ENCODE assay signal across 11 cellular contexts in genomic region chr19:41456342-41456918, GRCh38. TPM values are rescaled to one million over a fixed set of nuclear protein-coding genes. Genes with fewer than 3 reads are reported as not detected.
DNase-seq lines count a peak whose midpoint lies in the region; ATAC-seq and TF ChIP-seq lines count a peak whose summit lies in the region.
"Had no signal": no experiment of that assay in that cellular context is flagged by ENCODE, and none has a peak within 500 bp of the region (broad histone marks: within the 10 kb centered on the region; RNA-seq: fewer than 3 reads in every experiment).

No MANE protein-coding gene starts in this region.

- no peak overlapping the region for H3K4me3 ChIP-seq in astrocyte of the spinal cord (ENCODE audit: low read depth, low read length)
- no peak overlapping the region for H3K4me3 ChIP-seq in thyroid gland (replicated peaks in 1 of 3)

- no peak for DNase-seq in activated naive CD4-positive, alpha-beta T cell treated with anti-CD3 and anti-CD28 coated beads, Interleukin-2, amount 10 ng/mL, durations not matched to agents 7 days and 5 days
- DNase-seq in activated naive CD4-positive, alpha-beta T cell treated with Interleukin-2 at 50 U/mL for 16 hours, result no peak
- DNase-seq in astrocyte of the spinal cord (ENCODE audit: low read depth, low spot score), result peak; percentile 10
- peak; percentile 55 for DNase-seq in iris pigment epithelial cell (ENCODE audit: low read depth)
- DNase-seq in thyroid gland, result no peak
- no peak for DNase-seq in Kasumi-1 (lab: John Stamatoyannopoulos, UW)
- no peak for DNase-seq in GM19240 (ENCODE audit: insufficient read length, low spot score)
- DNase-seq: mesendoderm, NCI-H187 had no signal

- no peaks in the 10 kb centered on the region for H3K27me3 ChIP-seq in thyroid gland

- no peak overlapping the region for H3K4me3 Mint-ChIP-seq in activated naive CD4-positive, alpha-beta T cell treated with anti-CD3 and anti-CD28 coated beads, Interleukin-2, amount 10 ng/mL, durations not matched to agents 7 days and 5 days

- no peaks in the 10 kb centered on the region for H3K9me3 ChIP-seq in thyroid gland

- H3K27ac Mint-ChIP-seq in activated naive CD4-positive, alpha-beta T cell treated with anti-CD3 and anti-CD28 coated beads, Interleukin-2, amount 10 ng/mL, durations not matched to agents 7 days and 5 days, result peak overlapping the region; percentile 49

- peaks cover 6% of the 10 kb centered on the region for H3K27me3 Mint-ChIP-seq in activated naive CD4-positive, alpha-beta T cell treated with anti-CD3 and anti-CD28 coated beads, Interleukin-2, amount 10 ng/mL, durations not matched to agents 7 days and 5 days

- peak overlapping the region in 2 of 3 donors; percentile 24 to 51 for H3K27ac ChIP-seq in thyroid gland

- TF ChIP-seq CTCF in astrocyte of the spinal cord (IDR thresholded peaks at IDR 0.05; ENCODE audit: low read depth, low read length), result no peak
- TF ChIP-seq CTCF in thyroid gland (IDR thresholded peaks at IDR 0.05), result no peak

- no peaks in the 10 kb centered on the region for H3K36me3 Mint-ChIP-seq in activated naive CD4-positive, alpha-beta T cell treated with anti-CD3 and anti-CD28 coated beads, Interleukin-2, amount 10 ng/mL, durations not matched to agents 7 days and 5 days

- ATAC-seq in HG03175 (IDR thresholded peaks at IDR 0.05; ENCODE audit: unreplicated experiment), result no peak

- peaks cover 41% of the 10 kb centered on the region for H3K4me1 Mint-ChIP-seq in activated naive CD4-positive, alpha-beta T cell treated with anti-CD3 and anti-CD28 coated beads, Interleukin-2, amount 10 ng/mL, durations not matched to agents 7 days and 5 days

- in situ Hi-C loops in astrocyte of the spinal cord (cut with HindIII; ENCODE audit: low sequenced_read_pairs), result no loop called here

- WGBS in thyroid gland, 2 donors, result 37 to 43% methylated on average over 7 of the region's 7 CpGs

- no peak for TF ChIP-seq POLR2A in thyroid gland (IDR thresholded peaks at IDR 0.05)

- no peaks in the 10 kb centered on the region for H3K9me3 Mint-ChIP-seq in activated naive CD4-positive, alpha-beta T cell treated with anti-CD3 and anti-CD28 coated beads, Interleukin-2, amount 10 ng/mL, durations not matched to agents 7 days and 5 days

- peaks cover 0 to 6% of the 10 kb centered on the region in 2 donors for H3K4me1 ChIP-seq in thyroid gland

- CTCF ChIA-PET in activated naive CD4-positive, alpha-beta T cell treated with anti-CD3 and anti-CD28 coated beads, Interleukin-2, amount 10 ng/mL, durations not matched to agents 7 days and 5 days (lab: Charles Lee), result interaction anchor here (0.6 to 3.0 kb wide), 6 partner anchors 9 to 252 kb away, joined by 3 to 15 read pairs (median 6); no protein-coding TSS in a partner anchor

- no peaks in the 10 kb centered on the region for H3K36me3 ChIP-seq in thyroid gland

- intact Hi-C loops in thyroid gland (cut with DNase I), result loop anchor here (10.0 kb wide), 1 partner anchor 118 kb away; the partner anchor contains the start of gene CEACAM21

RNA-seq across cellular contexts. Expression of gene ERICH4, which starts 13.5 kb away (rescaled TPM):
- not detected for total RNA-seq in thyroid gland
- total RNA-seq: G401 had no signal

RNA-seq across cellular contexts. Expression of gene DMAC2, which starts 16.7 kb away (rescaled TPM):
- 10 to 100 TPM; 39.1 to 53.1 (median 44.2) TPM for total RNA-seq in thyroid gland

RNA-seq across cellular contexts. Expression of gene B3GNT8, which starts 29.3 kb away (rescaled TPM):
- total RNA-seq in thyroid gland, result 1 to 10 TPM in 2 of 4 donors, under 1 TPM in 1, not detected in 1; 0.59 to 2.4 (median 1.4) TPM
- total RNA-seq: G401 had no signal

RNA-seq across cellular contexts. Expression of gene BCKDHA, which starts 58.8 kb away (rescaled TPM):
- 10 to 100 TPM; 57.4 to 90.9 (median 85.6) TPM for total RNA-seq in thyroid gland

RNA-seq across cellular contexts. Expression of gene EXOSC5, which starts 59.3 kb away (rescaled TPM):
- total RNA-seq in thyroid gland, result 10 to 100 TPM; 11.8 to 20.7 (median 14.2) TPM

Comparison
In these comparisons a context has a peak if more than half of its experiments do, and no peak if none do; other contexts are left out.
1. DNase-seq: peak in astrocyte of the spinal cord (single experiment) and iris pigment epithelial cell (single experiment); none in activated naive CD4-positive, alpha-beta T cell treated with anti-CD3 and anti-CD28 coated beads, Interleukin-2, amount 10 ng/mL, durations not matched to agents 7 days and 5 days (single experiment), activated naive CD4-positive, alpha-beta T cell treated with Interleukin-2 at 50 U/mL for 16 hours (single experiment), thyroid gland (0 of 2), Kasumi-1 (0 of 2) and GM19240 (single experiment).